ENCODE assay signal across 18 cellular contexts in genomic region chr16:66107661-66108060, GRCh38.
DNase-seq lines count a peak whose midpoint lies in the region; ATAC-seq and TF ChIP-seq lines count a peak whose summit lies in the region.
"Had no signal": no experiment of that assay in that cellular context is flagged by ENCODE, and none has a peak within 500 bp of the region (broad histone marks: within the 10 kb centered on the region; RNA-seq: fewer than 3 reads in every experiment).

No MANE protein-coding gene starts in this region.

- H3K4me1 ChIP-seq in breast epithelium: no peaks in the 10 kb centered on the region
- no peaks in the 10 kb centered on the region for H3K4me1 ChIP-seq in mucosa of descending colon (ENCODE audit: low read depth)
- H3K4me1 ChIP-seq in tibial nerve: peaks cover 0 to 6% (median 0%) of the 10 kb centered on the region in 4 donors
- H3K4me1 ChIP-seq: body of pancreas, esophagus muscularis mucosa, tibial artery had no signal

- WGBS in tibial nerve, 2 donors: 44 to 45% methylated on average over 1 of the region's 1 CpG

- H3K27me3 ChIP-seq in breast epithelium (no peaks in the 10 kb centered on the region), tibial nerve (no peaks in the 10 kb centered on the region)
- H3K27me3 ChIP-seq: body of pancreas, esophagus muscularis mucosa, ovary, sigmoid colon, tibial artery had no signal

- ATAC-seq in mucosa of descending colon: no peak
- ATAC-seq: body of pancreas had no signal

- peaks cover 33% of the 10 kb centered on the region for H3K9me3 Mint-ChIP-seq in MCF 10A (ENCODE audit: unreplicated experiment)

- H3K36me3 ChIP-seq in breast epithelium (no peaks in the 10 kb centered on the region), mucosa of descending colon (ENCODE audit: low read depth) (no peaks in the 10 kb centered on the region), tibial nerve (no peaks in the 10 kb centered on the region)
- H3K36me3 ChIP-seq: esophagus muscularis mucosa, ovary, sigmoid colon, tibial artery had no signal

- H3K9me3 ChIP-seq in breast epithelium (no peaks in the 10 kb centered on the region), mucosa of descending colon (no peaks in the 10 kb centered on the region), tibial nerve (no peaks in the 10 kb centered on the region)
- H3K9me3 ChIP-seq: body of pancreas, esophagus muscularis mucosa, ovary, sigmoid colon, tibial artery had no signal

- intact Hi-C loops in MCF 10A (cut with micrococcal nuclease) (no loop called here), breast epithelium (cut with DNase I; ENCODE audit: low total_unique reads) (no loop called here), mucosa of descending colon (cut with DNase I, micrococcal nuclease) (no loop called here)

- BruUV-seq in MCF 10A (replicated peaks; lab: Mats Ljungman, UMichigan): no TSS peak

- H3K4me1 Mint-ChIP-seq in MCF 10A (ENCODE audit: insufficient read depth, unreplicated experiment): no peaks in the 10 kb centered on the region

- no peaks in the 10 kb centered on the region for H3K27me3 Mint-ChIP-seq in MCF 10A (ENCODE audit: insufficient read depth, unreplicated experiment)

- H3K27ac ChIP-seq in breast epithelium (no peak overlapping the region), tibial nerve (no peak overlapping the region)
- H3K27ac ChIP-seq: body of pancreas, esophagus muscularis mucosa, ovary, sigmoid colon, tibial artery had no signal

- no peaks in the 10 kb centered on the region for H3K36me3 Mint-ChIP-seq in MCF 10A (ENCODE audit: insufficient read depth, unreplicated experiment)

- no peak for TF ChIP-seq CTCF in MCF 10A (IDR thresholded peaks at IDR 0.05; ENCODE audit: unreplicated experiment)
- TF ChIP-seq CTCF in breast epithelium (IDR thresholded peaks at IDR 0.05): no peak
- no peak for TF ChIP-seq CTCF in foreskin fibroblast (IDR thresholded peaks at IDR 0.05; ENCODE audit: low read depth, low read length)
- TF ChIP-seq CTCF in mucosa of descending colon (IDR thresholded peaks at IDR 0.05): no peak
- no peak for TF ChIP-seq CTCF in tibial nerve (IDR thresholded peaks at IDR 0.05)

- DNase-seq in MCF 10A (ENCODE audit: unreplicated experiment) (peak; percentile 30), breast epithelium (ENCODE audit: low spot score in 2 of 2) (no peak), amniotic epithelial cell (ENCODE audit: low read depth) (peak; percentile 97), foreskin fibroblast (peak; percentile 74 to 84), mucosa of descending colon (no peak), NCI-H1105 treated with DMSO at 0.1 percent for 48 hours (lab: John Stamatoyannopoulos, UW) (no peak), tibial nerve (ENCODE audit: low spot score in 2 of 2) (no peak), cerebellum (ENCODE audit: low spot score) (no peak)
- DNase-seq: activated CD4-positive, CD25-positive, alpha-beta regulatory T cell treated with anti-CD3 and anti-CD28 coated beads, Interleukin-2, amount 50 U/mL, for 72 hours; body of pancreas; MM.1S; NCI-H2029 treated with DMSO at 0.1 percent for 48 hours; NCI-H524; ovary; sigmoid colon; stimulated activated CD4-positive, alpha-beta T cell treated with anti-CD3 and anti-CD28 coated beads, Interleukin-4, amount 100 ng/mL, for 1 hour; tibial artery had no signal

- H3K4me3 ChIP-seq in breast epithelium (no peak overlapping the region), foreskin fibroblast (ENCODE audit: low read depth in 1 of 2, low read length in 2 of 2) (no peak overlapping the region), mucosa of descending colon (no peak overlapping the region), tibial nerve (no peak overlapping the region)
- H3K4me3 ChIP-seq: body of pancreas, esophagus muscularis mucosa, ovary, sigmoid colon, tibial artery had no signal

- CTCF ChIA-PET in MCF 10A (lab: Yijun Ruan, JAX): interaction anchor here (0.7 kb wide), 2 partner anchors 14 to 187 kb away, joined by 3 to 4 read pairs; no protein-coding TSS in a partner anchor

- TF ChIP-seq EP300 in tibial nerve (IDR thresholded peaks at IDR 0.05): no peak

- no peak overlapping the region for H3K27ac Mint-ChIP-seq in MCF 10A (ENCODE audit: low read depth, unreplicated experiment)

- no peak overlapping the region for H3K4me3 Mint-ChIP-seq in MCF 10A (ENCODE audit: unreplicated experiment)

- no peak for TF ChIP-seq POLR2A in breast epithelium (IDR thresholded peaks at IDR 0.05)
- TF ChIP-seq POLR2A in tibial nerve (IDR thresholded peaks at IDR 0.05): no peak

- POLR2A ChIA-PET in MCF 10A (lab: Yijun Ruan, JAX): no interaction called here

Comparison
In these comparisons a context has a peak if more than half of its experiments do, and no peak if none do; other contexts are left out.
1. DNase-seq: peak in MCF 10A (single experiment), amniotic epithelial cell (single experiment) and foreskin fibroblast (2 of 2); none in breast epithelium (0 of 2), mucosa of descending colon (0 of 3), NCI-H1105 treated with DMSO at 0.1 percent for 48 hours (single experiment), tibial nerve (0 of 2) and cerebellum (single experiment).